14 cellular contexts compared by ENCODE assay signal in genomic region chr4:53855886-53856260, GRCh38.
DNase-seq lines count a peak whose midpoint lies in the region; ATAC-seq and TF ChIP-seq lines count a peak whose summit lies in the region.
"Had no signal": no experiment of that assay in that cellular context is flagged by ENCODE, and none has a peak within 500 bp of the region (broad histone marks: within the 10 kb centered on the region; RNA-seq: fewer than 3 reads in every experiment).

No MANE protein-coding gene starts in this region.

- H3K4me1 Mint-ChIP-seq in HFFc6 (ENCODE audit: low read depth), result peaks cover 33% of the 10 kb centered on the region

- no peak for TF ChIP-seq POLR2A in thyroid gland (IDR thresholded peaks at IDR 0.05)

- peaks cover 13 to 20% of the 10 kb centered on the region in 2 donors for H3K4me1 ChIP-seq in thyroid gland

- peaks cover 5% of the 10 kb centered on the region for H3K36me3 Mint-ChIP-seq in HFFc6 (ENCODE audit: low read depth)
- H3K36me3 Mint-ChIP-seq: activated naive CD8-positive, alpha-beta T cell had no signal

- 0 out of 2 replicates have a peak, but pooled peaks cover 3% of the 10 kb centered on the region for H3K9me3 Mint-ChIP-seq in HFFc6
- H3K9me3 Mint-ChIP-seq: activated CD8-positive, alpha-beta T cell treated with anti-CD3 and anti-CD28 coated beads for 36 hours; T-helper 1 cell treated with Interleukin-12 subunit alpha and Interleukin-12 subunit beta and Interleukin-4 antibody, amounts not matched to agents 30 μg/mL and 1 μg/mL, for 36 hours had no signal

- H3K27ac ChIP-seq in thyroid gland, result peak overlapping the region; percentile 19 to 65 (median 56)

- DNase-seq in HFFc6, result peak; percentile 81
- peak; percentile 87 to 90 for DNase-seq in cardiac fibroblast (ENCODE audit: low read depth in 2 of 2)
- peak; percentile 67 for DNase-seq in kidney glomerular epithelial cell (lab: John Stamatoyannopoulos, UW)
- DNase-seq in thyroid gland, result no peak
- DNase-seq in hippocampal formation (lab: John Stamatoyannopoulos, UW), result no peak
- DNase-seq in NCI-H2196 treated with DMSO at 0.1 percent for 48 hours (lab: John Stamatoyannopoulos, UW; ENCODE audit: unreplicated experiment), result no peak
- DNase-seq: activated CD8-positive, alpha-beta T cell treated with anti-CD3 and anti-CD28 coated beads for 36 hours; DMS53; NCI-H1417; occipital lobe had no signal

- intact Hi-C loops in thyroid gland (cut with DNase I), result no loop called here

- peak overlapping the region; percentile 67 for H3K4me3 Mint-ChIP-seq in HFFc6
- H3K4me3 Mint-ChIP-seq: activated CD8-positive, alpha-beta T cell treated with anti-CD3 and anti-CD28 coated beads for 36 hours; activated naive CD8-positive, alpha-beta T cell; T-helper 1 cell treated with Interleukin-12 subunit alpha and Interleukin-12 subunit beta and Interleukin-4 antibody, amounts not matched to agents 30 μg/mL and 1 μg/mL, for 36 hours had no signal

- H3K4me3 ChIP-seq in cardiac fibroblast (replicated peaks in 1 of 2; ENCODE audit: low read depth in 2 of 2, low read length in 2 of 2) (no peak overlapping the region), thyroid gland (replicated peaks in 1 of 3) (no peak overlapping the region)

- peak overlapping the region; percentile 78 for H3K27ac Mint-ChIP-seq in HFFc6
- H3K27ac Mint-ChIP-seq: activated CD8-positive, alpha-beta T cell treated with anti-CD3 and anti-CD28 coated beads for 36 hours; activated naive CD8-positive, alpha-beta T cell; T-helper 1 cell treated with Interleukin-12 subunit alpha and Interleukin-12 subunit beta and Interleukin-4 antibody, amounts not matched to agents 30 μg/mL and 1 μg/mL, for 36 hours had no signal

- WGBS in thyroid gland, 2 donors, result 13 to 37% methylated on average over 3 of the region's 3 CpGs

- H3K27me3 ChIP-seq in thyroid gland, result no peaks in the 10 kb centered on the region

- ATAC-seq in GM19324 (IDR thresholded peaks at IDR 0.05; ENCODE audit: low FRiP score, unreplicated experiment), result no peak
- no peak for ATAC-seq in HG03457 (IDR thresholded peaks at IDR 0.05; ENCODE audit: unreplicated experiment)
- ATAC-seq: activated CD8-positive, alpha-beta T cell treated with anti-CD3 and anti-CD28 coated beads for 36 hours had no signal

- H3K36me3 ChIP-seq in thyroid gland, result no peaks in the 10 kb centered on the region

- no peaks in the 10 kb centered on the region for H3K27me3 Mint-ChIP-seq in HFFc6 (ENCODE audit: insufficient read depth)

- H3K9me3 ChIP-seq in thyroid gland, result no peaks in the 10 kb centered on the region

- TF ChIP-seq CTCF in HFFc6 (IDR thresholded peaks at IDR 0.05) (no peak), cardiac fibroblast (IDR thresholded peaks at IDR 0.05; ENCODE audit: low read depth, low read length) (no peak), thyroid gland (IDR thresholded peaks at IDR 0.05) (no peak)

Comparison
In these comparisons a context has a peak if more than half of its experiments do, and no peak if none do; other contexts are left out.
1. DNase-seq: peak in HFFc6 (single experiment), cardiac fibroblast (2 of 2) and kidney glomerular epithelial cell (single experiment); none in thyroid gland (0 of 2), hippocampal formation (0 of 2) and NCI-H2196 treated with DMSO at 0.1 percent for 48 hours (single experiment).